Comparison of ENCODE assay signal across 1 cellular context in the genomic region with DNA sequence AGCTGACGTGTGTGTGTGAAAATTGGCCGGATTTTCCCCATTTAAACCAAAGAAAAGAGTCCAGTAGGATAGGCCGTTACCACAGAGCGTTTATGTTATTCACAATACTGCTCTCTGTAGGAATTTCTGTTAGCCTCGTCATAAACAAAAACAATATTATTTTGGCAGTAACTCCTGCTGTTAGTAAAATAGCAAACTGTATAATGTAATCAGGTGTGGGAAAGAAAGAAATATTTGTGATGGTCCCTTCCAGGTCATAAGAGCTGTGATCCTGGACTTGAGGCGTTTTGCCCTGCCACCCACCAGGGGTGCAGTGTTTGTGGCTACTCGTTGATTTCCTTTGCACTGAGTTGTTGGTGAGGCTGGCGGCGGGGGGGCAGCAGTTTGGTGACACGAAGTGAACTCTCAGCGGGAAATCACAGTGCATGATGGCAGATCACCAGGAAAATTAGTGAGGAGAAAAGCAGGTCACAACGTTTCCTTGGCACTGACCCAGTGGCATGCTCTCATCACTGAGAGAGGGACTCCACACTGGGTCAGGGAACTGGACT.
TF ChIP-seq lines count a peak whose summit lies in the region.

No MANE protein-coding gene starts in this region.

TF ChIP-seq in HEK293, 187 proteins besides CTCF, POLR2A, EP300 and RAD21 (continued from another document):
- TF ChIP-seq, protein P1, sequence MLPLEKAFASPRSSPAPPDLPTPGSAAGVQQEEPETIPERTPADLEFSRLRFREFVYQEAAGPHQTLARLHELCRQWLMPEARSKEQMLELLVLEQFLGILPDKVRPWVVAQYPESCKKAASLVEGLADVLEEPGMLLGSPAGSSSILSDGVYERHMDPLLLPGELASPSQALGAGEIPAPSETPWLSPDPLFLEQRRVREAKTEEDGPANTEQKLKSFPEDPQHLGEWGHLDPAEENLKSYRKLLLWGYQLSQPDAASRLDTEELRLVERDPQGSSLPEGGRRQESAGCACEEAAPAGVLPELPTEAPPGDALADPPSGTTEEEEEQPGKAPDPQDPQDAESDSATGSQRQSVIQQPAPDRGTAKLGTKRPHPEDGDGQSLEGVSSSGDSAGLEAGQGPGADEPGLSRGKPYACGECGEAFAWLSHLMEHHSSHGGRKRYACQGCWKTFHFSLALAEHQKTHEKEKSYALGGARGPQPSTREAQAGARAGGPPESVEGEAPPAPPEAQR (tag by site-specific recombination; IDR thresholded peaks at IDR 0.05), result no peak
- TF ChIP-seq ZNF2 (tag by site-specific recombination; IDR thresholded peaks at IDR 0.05) (0 out of 2 replicates have a peak, but pooled peaks have one; percentile 33), ZNF560 (tag by site-specific recombination; IDR thresholded peaks at IDR 0.05; ENCODE audit: borderline replicate concordance) (no peak), ZNF423 (tag by site-specific recombination; IDR thresholded peaks at IDR 0.05) (0 out of 2 replicates have a peak, but pooled peaks have one; percentile 45), TRIM28 (IDR thresholded peaks at IDR 0.05; ENCODE audit: borderline replicate concordance, low read length) (no peak), OSR2 (tag by site-specific recombination; IDR thresholded peaks at IDR 0.05) (peak; percentile 13; the same call in 1 of the 2 replicates)
- TF ChIP-seq, protein P2, sequence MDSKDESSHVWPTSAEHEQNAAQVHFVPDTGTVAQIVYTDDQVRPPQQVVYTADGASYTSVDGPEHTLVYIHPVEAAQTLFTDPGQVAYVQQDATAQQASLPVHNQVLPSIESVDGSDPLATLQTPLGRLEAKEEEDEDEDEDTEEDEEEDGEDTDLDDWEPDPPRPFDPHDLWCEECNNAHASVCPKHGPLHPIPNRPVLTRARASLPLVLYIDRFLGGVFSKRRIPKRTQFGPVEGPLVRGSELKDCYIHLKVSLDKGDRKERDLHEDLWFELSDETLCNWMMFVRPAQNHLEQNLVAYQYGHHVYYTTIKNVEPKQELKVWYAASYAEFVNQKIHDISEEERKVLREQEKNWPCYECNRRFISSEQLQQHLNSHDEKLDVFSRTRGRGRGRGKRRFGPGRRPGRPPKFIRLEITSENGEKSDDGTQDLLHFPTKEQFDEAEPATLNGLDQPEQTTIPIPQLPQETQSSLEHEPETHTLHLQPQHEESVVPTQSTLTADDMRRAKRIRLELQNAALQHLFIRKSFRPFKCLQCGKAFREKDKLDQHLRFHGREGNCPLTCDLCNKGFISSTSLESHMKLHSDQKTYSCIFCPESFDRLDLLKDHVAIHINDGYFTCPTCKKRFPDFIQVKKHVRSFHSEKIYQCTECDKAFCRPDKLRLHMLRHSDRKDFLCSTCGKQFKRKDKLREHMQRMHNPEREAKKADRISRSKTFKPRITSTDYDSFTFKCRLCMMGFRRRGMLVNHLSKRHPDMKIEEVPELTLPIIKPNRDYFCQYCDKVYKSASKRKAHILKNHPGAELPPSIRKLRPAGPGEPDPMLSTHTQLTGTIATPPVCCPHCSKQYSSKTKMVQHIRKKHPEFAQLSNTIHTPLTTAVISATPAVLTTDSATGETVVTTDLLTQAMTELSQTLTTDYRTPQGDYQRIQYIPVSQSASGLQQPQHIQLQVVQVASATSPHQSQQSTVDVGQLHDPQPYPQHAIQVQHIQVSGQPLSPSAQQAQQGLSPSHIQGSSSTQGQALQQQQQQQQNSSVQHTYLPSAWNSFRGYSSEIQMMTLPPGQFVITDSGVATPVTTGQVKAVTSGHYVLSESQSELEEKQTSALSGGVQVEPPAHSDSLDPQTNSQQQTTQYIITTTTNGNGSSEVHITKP (tag by site-specific recombination; IDR thresholded peaks at IDR 0.05), result peak; percentile 59
- TF ChIP-seq, protein P3, sequence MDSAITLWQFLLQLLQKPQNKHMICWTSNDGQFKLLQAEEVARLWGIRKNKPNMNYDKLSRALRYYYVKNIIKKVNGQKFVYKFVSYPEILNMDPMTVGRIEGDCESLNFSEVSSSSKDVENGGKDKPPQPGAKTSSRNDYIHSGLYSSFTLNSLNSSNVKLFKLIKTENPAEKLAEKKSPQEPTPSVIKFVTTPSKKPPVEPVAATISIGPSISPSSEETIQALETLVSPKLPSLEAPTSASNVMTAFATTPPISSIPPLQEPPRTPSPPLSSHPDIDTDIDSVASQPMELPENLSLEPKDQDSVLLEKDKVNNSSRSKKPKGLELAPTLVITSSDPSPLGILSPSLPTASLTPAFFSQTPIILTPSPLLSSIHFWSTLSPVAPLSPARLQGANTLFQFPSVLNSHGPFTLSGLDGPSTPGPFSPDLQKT (IDR thresholded peaks at IDR 0.05; ENCODE audit: borderline replicate concordance, low read depth, low read length), result no peak
TF ChIP-seq in HEK293: peak in this region for 9.
